ENCODE assay signal across 10 cellular contexts in the genomic region with DNA sequence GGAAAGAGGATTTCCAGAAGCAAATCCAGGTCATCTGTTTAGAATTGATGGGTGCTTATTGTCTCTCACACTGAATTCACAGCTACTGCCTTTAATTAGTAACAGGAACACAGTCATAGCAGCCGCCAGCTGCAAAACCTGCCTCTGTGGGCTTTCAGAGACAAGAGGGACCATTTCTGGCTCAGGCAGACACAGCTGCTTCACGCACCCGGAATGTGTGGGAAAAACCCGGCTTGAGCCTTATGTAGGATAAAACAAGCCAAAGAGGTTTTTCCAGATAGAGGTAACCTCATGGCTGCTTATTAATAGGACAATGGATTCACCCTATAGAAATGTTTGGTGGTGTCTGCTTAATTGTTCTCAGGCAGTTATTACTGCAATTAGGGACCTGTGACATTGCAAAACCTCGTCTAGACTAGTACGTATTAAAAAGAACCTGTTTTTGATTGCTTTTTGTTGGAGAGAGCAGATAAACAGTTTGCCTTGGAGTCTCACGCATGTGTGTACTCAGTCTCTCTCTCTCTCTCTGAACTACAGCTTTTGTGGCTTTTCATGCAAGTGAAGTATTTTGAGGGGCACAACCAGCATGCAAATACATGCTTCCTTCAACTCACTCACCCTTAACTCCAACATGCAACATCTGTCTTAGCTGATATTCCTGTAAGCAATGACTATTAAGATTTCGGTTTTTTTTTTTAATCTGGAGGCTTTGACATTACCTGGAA.
DNase-seq lines count a peak whose midpoint lies in the region; ATAC-seq, FAIRE-seq and TF ChIP-seq lines count a peak whose summit lies in the region.
"Had no signal": no experiment of that assay in that cellular context is flagged by ENCODE, and none has a peak within 500 bp of the region (broad histone marks: within the 10 kb centered on the region; RNA-seq: fewer than 3 reads in every experiment).

No MANE protein-coding gene starts in this region.

- POLR2A ChIA-PET in PC-9 (lab: Charles Lee; ENCODE audit: unreplicated experiment) = interaction anchor here (0.6 kb wide), 1 partner anchor 1926 kb away, joined by 5 read pairs; no protein-coding TSS in a partner anchor

- BruUV-seq in PC-9 (replicated peaks; lab: Mats Ljungman, UMichigan) = no TSS peak

- no peak overlapping the region for H3K27ac ChIP-seq in PC-9

- 0 out of 2 replicates have a peak, but pooled peaks cover 4% of the 10 kb centered on the region for H3K9me3 ChIP-seq in PC-9 (ENCODE audit: insufficient read depth, low read depth)

- H3K79me2 ChIP-seq in PC-9 (ENCODE audit: low read depth) = no peaks in the 10 kb centered on the region

- H3K4me2 ChIP-seq in PC-9 = no peak overlapping the region

- no peak overlapping the region for H2AFZ ChIP-seq in PC-9

- CTCF ChIA-PET in PC-9 (lab: Charles Lee) = no interaction called here

- intact Hi-C loops in PC-9 (cut with micrococcal nuclease; ENCODE audit: unreplicated experiment) = loop anchor here (1.0 kb wide), 1 partner anchor 160 kb away; no protein-coding TSS in a partner anchor

- no peaks in the 10 kb centered on the region for H3F3A ChIP-seq in PC-9 (ENCODE audit: insufficient read depth, low read depth)

- H4K20me1 ChIP-seq in PC-9 (ENCODE audit: insufficient read depth) = no peaks in the 10 kb centered on the region

- H3K36me3 ChIP-seq in PC-9 (ENCODE audit: low read depth) = no peaks in the 10 kb centered on the region

- H3K4me1 ChIP-seq in PC-9 (replicated peaks; ENCODE audit: insufficient read depth) = no peaks in the 10 kb centered on the region

- FAIRE-seq in frontal cortex (lab: Jason Lieb, UNC) = no peak

- no peaks in the 10 kb centered on the region for H3K27me3 ChIP-seq in PC-9 (ENCODE audit: insufficient read depth, low read depth)

- peak; percentile 1 for DNase-seq in ELF-1 (ENCODE audit: low read depth, low spot score)
- DNase-seq in RPMI7951 (ENCODE audit: low read depth) = peak; percentile 77
- peak; percentile 84 for DNase-seq in islet precursor cell
- DNase-seq in stimulated activated CD8-positive, alpha-beta memory T cell treated with anti-CD3 and anti-CD28 coated beads, Interleukin-4, amount 100 ng/mL, for 48 hours = no peak
- no peak for DNase-seq in LoVo (ENCODE audit: low spot score)
- no peak for DNase-seq in frontal cortex (ENCODE audit: low spot score in 2 of 2)
- DNase-seq in PC-9 = no peak
- DNase-seq: activated effector memory CD4-positive, alpha-beta T cell treated with anti-CD3 and anti-CD28 coated beads, Interleukin-2, amount 50 U/mL, for 16 hours; T-helper 17 cell had no signal

- ATAC-seq in HG02759 (IDR thresholded peaks at IDR 0.05; ENCODE audit: unreplicated experiment) = peak; percentile 78
- ATAC-seq: T-helper 17 cell had no signal

- no peak overlapping the region for H3K4me3 ChIP-seq in PC-9

- TF ChIP-seq CTCF in PC-9 (conservative IDR thresholded peaks at IDR 0.05) = no peak

- no peaks in the 10 kb centered on the region for H3K9me2 ChIP-seq in PC-9 (ENCODE audit: insufficient read depth)

Comparison
In these comparisons a context has a peak if more than half of its experiments do, and no peak if none do; other contexts are left out.
1. DNase-seq: peak in ELF-1 (single experiment), RPMI7951 (single experiment) and islet precursor cell (single experiment); none in stimulated activated CD8-positive, alpha-beta memory T cell treated with anti-CD3 and anti-CD28 coated beads, Interleukin-4, amount 100 ng/mL, for 48 hours (single experiment), LoVo (single experiment), frontal cortex (0 of 2) and PC-9 (0 of 2).